ENCODE assay signal across 8 cellular contexts in genomic region chr19:55580628-55581144, GRCh38. TPM values are rescaled to one million over a fixed set of nuclear protein-coding genes. Genes with fewer than 3 reads are reported as not detected.
DNase-seq lines count a peak whose midpoint lies in the region; ATAC-seq and TF ChIP-seq lines count a peak whose summit lies in the region.

A gene with protein sequence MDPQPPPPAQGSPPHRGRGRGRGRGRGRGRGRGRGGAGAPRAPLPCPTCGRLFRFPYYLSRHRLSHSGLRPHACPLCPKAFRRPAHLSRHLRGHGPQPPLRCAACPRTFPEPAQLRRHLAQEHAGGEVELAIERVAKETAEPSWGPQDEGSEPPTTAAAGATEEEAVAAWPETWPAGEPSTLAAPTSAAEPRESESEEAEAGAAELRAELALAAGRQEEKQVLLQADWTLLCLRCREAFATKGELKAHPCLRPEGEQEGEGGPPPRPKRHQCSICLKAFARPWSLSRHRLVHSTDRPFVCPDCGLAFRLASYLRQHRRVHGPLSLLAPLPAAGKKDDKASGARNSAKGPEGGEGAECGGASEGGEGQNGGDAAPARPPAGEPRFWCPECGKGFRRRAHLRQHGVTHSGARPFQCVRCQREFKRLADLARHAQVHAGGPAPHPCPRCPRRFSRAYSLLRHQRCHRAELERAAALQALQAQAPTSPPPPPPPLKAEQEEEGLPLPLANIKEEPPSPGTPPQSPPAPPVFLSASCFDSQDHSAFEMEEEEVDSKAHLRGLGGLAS (minus strand): TSS chr19:55580848. CDS start chr19:55579639, 1,209 bp downstream.

- H3K27ac Mint-ChIP-seq in activated T-cell treated with anti-CD3 and anti-CD28 coated beads, Interleukin-2, amount 50 U/mL, for 72 hours, result peak within 1 kb of the TSS; percentile 79
- peak within 1 kb of the TSS; percentile 66 to 96 (median 90) for H3K27ac Mint-ChIP-seq in naive B cell

- H3K4me1 ChIP-seq in PC-9 (replicated peaks; ENCODE audit: insufficient read depth), result 0 out of 2 replicates have a peak, but pooled peaks cover 3% of the 10 kb centered on the region

- DNase-seq in G401 (ENCODE audit: low spot score) (peak; percentile 93), KG1 (lab: John Stamatoyannopoulos, UW) (peak; percentile 82), PC-9 (peak; percentile 70 to 90), fibroblast of gingiva (ENCODE audit: low read depth) (peak; percentile 88), naive B cell (peak; percentile 55)
- DNase-seq in activated T-cell treated with anti-CD3 and anti-CD28 coated beads, Interleukin-2, amount 50 U/mL, for 72 hours, result peak; percentile 82 to 85
- DNase-seq in stimulated activated CD8-positive, alpha-beta memory T cell treated with anti-CD3 and anti-CD28 coated beads, Interleukin-7, amount 100 ng/mL, for 24 hours (ENCODE audit: low read depth), result peak; percentile 63

- CTCF ChIA-PET in PC-9 (lab: Charles Lee), result interaction anchor here (0.5 kb wide), 1 partner anchor 1101 kb away, joined by 7 read pairs; no protein-coding TSS in a partner anchor

- peak within 1 kb of the TSS; percentile 98 for H3K4me3 ChIP-seq in PC-9

- H3K27me3 ChIP-seq in PC-9 (ENCODE audit: insufficient read depth, low read depth), result 0 out of 2 replicates have a peak, but pooled peaks cover 5% of the 10 kb centered on the region

- peaks cover 27% of the 10 kb centered on the region for H3K4me1 Mint-ChIP-seq in activated T-cell treated with anti-CD3 and anti-CD28 coated beads, Interleukin-2, amount 50 U/mL, for 72 hours (ENCODE audit: low read depth)
- H3K4me1 Mint-ChIP-seq in naive B cell, result peaks cover 29 to 32% (median 30%) of the 10 kb centered on the region in 3 donors

- intact Hi-C loops in PC-9 (cut with micrococcal nuclease; ENCODE audit: unreplicated experiment), result loop anchor here (1.0 kb wide), 1 partner anchor 34 kb away; no protein-coding TSS in a partner anchor

- H3K27ac ChIP-seq in PC-9, result peak within 1 kb of the TSS; percentile 62

- H3K79me2 ChIP-seq in PC-9 (ENCODE audit: low read depth), result peaks cover 18% of the 10 kb centered on the region

- no peak for TF ChIP-seq CTCF in PC-9 (conservative IDR thresholded peaks at IDR 0.05)

- peaks cover 6 to 9% of the 10 kb centered on the region in 2 donors for H3K36me3 Mint-ChIP-seq in activated T-cell treated with anti-CD3 and anti-CD28 coated beads, Interleukin-2, amount 50 U/mL, for 72 hours (ENCODE audit: insufficient read depth in 2 of 2)
- H3K36me3 Mint-ChIP-seq in naive B cell, result peaks cover 0 to 8% of the 10 kb centered on the region in 2 donors

- H4K20me1 ChIP-seq in PC-9 (ENCODE audit: insufficient read depth), result peaks cover 7% of the 10 kb centered on the region; the same call in 1 of the 2 replicates

- BruUV-seq in PC-9 (replicated peaks; lab: Mats Ljungman, UMichigan), result no TSS peak

- no peaks in the 10 kb centered on the region for H3K27me3 Mint-ChIP-seq in activated T-cell treated with anti-CD3 and anti-CD28 coated beads, Interleukin-2, amount 50 U/mL, for 72 hours (ENCODE audit: low read depth)
- H3K27me3 Mint-ChIP-seq in naive B cell, result no peaks in the 10 kb centered on the region

- in situ Hi-C loops in G401 (cut with HindIII; ENCODE audit: low sequenced_read_pairs), result no loop called here

- peak within 1 kb of the TSS; percentile 87 for H2AFZ ChIP-seq in PC-9

- H3K4me2 ChIP-seq in PC-9, result peak within 1 kb of the TSS; percentile 91

- no peaks in the 10 kb centered on the region for H3K9me3 Mint-ChIP-seq in activated T-cell treated with anti-CD3 and anti-CD28 coated beads, Interleukin-2, amount 50 U/mL, for 72 hours
- peaks cover 0 to 3% (median 0%) of the 10 kb centered on the region in 7 donors for H3K9me3 Mint-ChIP-seq in naive B cell

- no peaks in the 10 kb centered on the region for H3K9me3 ChIP-seq in PC-9 (ENCODE audit: insufficient read depth, low read depth)

- H3K4me3 Mint-ChIP-seq in activated T-cell treated with anti-CD3 and anti-CD28 coated beads, Interleukin-2, amount 50 U/mL, for 72 hours, result peak within 1 kb of the TSS; percentile 84 to 93
- H3K4me3 Mint-ChIP-seq in naive B cell, result peak within 1 kb of the TSS; percentile 85 to 95 (median 90)

- H3F3A ChIP-seq in PC-9 (ENCODE audit: insufficient read depth, low read depth), result peaks cover 41% of the 10 kb centered on the region; the same call in 1 of the 2 replicates

- POLR2A ChIA-PET in PC-9 (lab: Charles Lee; ENCODE audit: unreplicated experiment), result interaction anchor here (0.6 to 1.6 kb wide), 4 partner anchors 19 to 51 kb away, joined by 5 to 6 read pairs (median 6); partner anchors contain the start of gene FIZ1

- peak; percentile 77 to 89 for ATAC-seq in activated T-cell treated with anti-CD3 and anti-CD28 coated beads, Interleukin-2, amount 50 U/mL, for 72 hours (replicated peaks in 1 of 2)
- ATAC-seq in naive B cell (ENCODE audit: low read depth in 2 of 2) (peak; percentile 63 to 74), HG02571 (IDR thresholded peaks at IDR 0.05; ENCODE audit: unreplicated experiment) (no peak)

- H3K9me2 ChIP-seq in PC-9 (ENCODE audit: insufficient read depth), result no peaks in the 10 kb centered on the region

- H3K36me3 ChIP-seq in PC-9 (ENCODE audit: low read depth), result peaks cover 9% of the 10 kb centered on the region; the same call in 1 of the 2 replicates

RNA-seq across cellular contexts. Expression of the gene that starts here (rescaled TPM):
- 10.0 and 16.2 TPM in 2 replicates for total RNA-seq in G401 (2014; rRNA removed; shearing (Covaris generic))
- 49.0 TPM in 2 replicates for total RNA-seq in PC-9 (2021)
- 1 to 10 TPM; 9.3 to 9.4 TPM for total RNA-seq in activated T-cell treated with anti-CD3 and anti-CD28 coated beads, Interleukin-2, amount 50 U/mL, for 72 hours
- under 1 TPM; 0.13 to 0.85 (median 0.40) TPM for polyA plus RNA-seq in naive B cell (ENCODE audit: low read depth in 6 of 6)

Comparison
In these comparisons a context has a peak if more than half of its experiments do, and no peak if none do; other contexts are left out.
1. Peak in DNase-seq and ATAC-seq in naive B cell; RNA of the gene not detected or under 1 TPM.